In genomic region chr12:3106564-3106963, GRCh38 we compare ENCODE assay signal across 24 cellular contexts. TPM values are rescaled to one million over a fixed set of nuclear protein-coding genes. Genes with fewer than 3 reads are reported as not detected.
DNase-seq lines count a peak whose midpoint lies in the region; ATAC-seq, FAIRE-seq and TF ChIP-seq lines count a peak whose summit lies in the region.
"Had no signal": no experiment of that assay in that cellular context is flagged by ENCODE, and none has a peak within 500 bp of the region (broad histone marks: within the 10 kb centered on the region; RNA-seq: fewer than 3 reads in every experiment).

No MANE protein-coding gene starts in this region.

- H3K27me3 Mint-ChIP-seq in nephron (ENCODE audit: low read depth) (no peaks in the 10 kb centered on the region), endothelial cell (ENCODE audit: unreplicated experiment) (peaks cover 9% of the 10 kb centered on the region)
- H3K27me3 Mint-ChIP-seq: activated CD8-positive, alpha-beta T cell treated with anti-CD3 and anti-CD28 coated beads for 36 hours had no signal

- H3K4me3 ChIP-seq in A549 (no peak overlapping the region), HCT116 (replicated peaks in 1 of 2; ENCODE audit: low read depth in 1 of 2, low read length in 2 of 2) (no peak overlapping the region), adrenal gland (no peak overlapping the region)
- H3K4me3 ChIP-seq: gastrocnemius medialis, K562, lung, prostate gland had no signal

- RAD21 ChIA-PET in HCT116 (lab: Charles Lee; ENCODE audit: low non-redundant PET in 1 of 2, low total read pairs in 2 of 2, uncharacterized antibody in 2 of 2, unreplicated experiment in 2 of 2) = no interaction called here

- H3K9me2 ChIP-seq in HCT116 (ENCODE audit: insufficient read depth) = no peaks in the 10 kb centered on the region

- FAIRE-seq in A549 (lab: Jason Lieb, UNC) = no peak
- FAIRE-seq: K562 had no signal

- no peak overlapping the region for H2AFZ ChIP-seq in HCT116 (ENCODE audit: low read depth, low read length, poor library complexity, severe bottlenecking)

- no peaks in the 10 kb centered on the region for H3K9me3 Mint-ChIP-seq in nephron
- no peaks in the 10 kb centered on the region for H3K9me3 Mint-ChIP-seq in endothelial cell (ENCODE audit: unreplicated experiment)
- H3K9me3 Mint-ChIP-seq: activated CD8-positive, alpha-beta T cell treated with anti-CD3 and anti-CD28 coated beads for 36 hours; central memory CD8-positive, alpha-beta T cell; T-helper 1 cell treated with Interleukin-12 subunit alpha and Interleukin-12 subunit beta and Interleukin-4 antibody, amounts not matched to agents 30 μg/mL and 1 μg/mL, for 36 hours had no signal

- H3K4me1 ChIP-seq in A549 (0 out of 3 replicates have a peak, but pooled peaks cover 5% of the 10 kb centered on the region), HCT116 (ENCODE audit: control insufficient read depth in 1 of 2, insufficient read depth in 2 of 2, low read length in 2 of 2) (peaks cover 12 to 21% of the 10 kb centered on the region in 2 experiments), adrenal gland (replicated peaks in 1 of 2) (peaks cover 8 to 36% of the 10 kb centered on the region in 2 donors)
- H3K4me1 ChIP-seq: prostate gland had no signal

- no peak for TF ChIP-seq EP300 in A549 (IDR thresholded peaks at IDR 0.05)

- H3K4me1 Mint-ChIP-seq in nephron (peaks cover 60% of the 10 kb centered on the region), endothelial cell (ENCODE audit: unreplicated experiment) (peaks cover 47% of the 10 kb centered on the region)
- H3K4me1 Mint-ChIP-seq: central memory CD8-positive, alpha-beta T cell; naive B cell had no signal

- intact Hi-C loops in HCT116 (cut with micrococcal nuclease) (no loop called here), adrenal gland (cut with DNase I) (no loop called here)

- TF ChIP-seq CTCF in A549 (IDR thresholded peaks at IDR 0.05) (no peak), HCT116 (IDR thresholded peaks at IDR 0.05 in 2 of 3, conservative IDR thresholded peaks at IDR 0.05 in 1 of 3; ENCODE audit: borderline replicate concordance in 1 of 3, insufficient read depth in 1 of 3, low read depth in 2 of 3, low read length in 2 of 3) (no peak), adrenal gland (IDR thresholded peaks at IDR 0.05) (no peak), nephron (IDR thresholded peaks at IDR 0.05; ENCODE audit: unreplicated experiment in 3 of 3) (no peak), endothelial cell (IDR thresholded peaks at IDR 0.05; ENCODE audit: unreplicated experiment) (no peak)

- no peaks in the 10 kb centered on the region for H3K9me3 ChIP-seq in A549
- H3K9me3 ChIP-seq in HCT116 (ENCODE audit: control insufficient read depth in 1 of 2, insufficient read depth in 1 of 2, low read depth in 1 of 2, low read length in 2 of 2) = no peaks in the 10 kb centered on the region
- H3K9me3 ChIP-seq in adrenal gland (replicated peaks in 1 of 3) = no peaks in the 10 kb centered on the region
- H3K9me3 ChIP-seq: gastrocnemius medialis, prostate gland had no signal

- H3K36me3 ChIP-seq in HCT116 (ENCODE audit: control insufficient read depth in 1 of 2, insufficient read depth in 2 of 2, low read length in 2 of 2) = no peaks in the 10 kb centered on the region
- H3K36me3 ChIP-seq in adrenal gland (replicated peaks in 1 of 2) = no peaks in the 10 kb centered on the region
- H3K36me3 ChIP-seq: gastrocnemius medialis, prostate gland had no signal

- CTCF ChIA-PET in A549 (lab: Yijun Ruan, JAX) (interaction anchor here (1.1 kb wide), 1 partner anchor 168 kb away, joined by 4 read pairs; no protein-coding TSS in a partner anchor), HCT116 (lab: Charles Lee) (no interaction called here)

- DNase-seq in A549 (ENCODE audit: low read depth in 1 of 2, low spot score in 1 of 2) (no peak), HCT116 (ENCODE audit: low read depth, low spot score) (no peak), adrenal gland (peak in 3 of 7 donors; percentile 34 to 44 (median 35)), foreskin melanocyte (no peak), endothelial cell (ENCODE audit: low spot score) (no peak)
- DNase-seq in stimulated activated naive CD4-positive, alpha-beta T cell (lab: John Stamatoyannopoulos, UW) = no peak
- DNase-seq: activated CD8-positive, alpha-beta T cell treated with anti-CD3 and anti-CD28 coated beads for 36 hours; activated naive CD4-positive, alpha-beta T cell; activated T-cell treated with anti-CD3 and anti-CD28 coated beads, Interleukin-2, amount 50 U/mL, for 1 hour; amygdala; gastrocnemius medialis; MV-4-11; naive B cell; NCI-H2029 treated with DMSO at 0.1 percent for 48 hours; NCI-H524 treated with DMSO at 0.1 percent for 48 hours; stimulated activated CD4-positive, alpha-beta T cell treated with anti-CD3 and anti-CD28 coated beads, Interleukin-4, amount 100 ng/mL, for 24 hours had no signal

- no TSS peak for BruUV-seq in HCT116 (replicated peaks; lab: Mats Ljungman, UMichigan)

- TF ChIP-seq POLR2A in A549 (IDR thresholded peaks at IDR 0.05; ENCODE audit: low read length) (no peak), HCT116 (IDR thresholded peaks at IDR 0.05; ENCODE audit: borderline replicate concordance, extremely low read depth, insufficient read depth, insufficient read length) (no peak), adrenal gland (IDR thresholded peaks at IDR 0.05) (no peak)

- H3K4me3 Mint-ChIP-seq in nephron (peak overlapping the region in 1 of 3 experiments; percentile 26), endothelial cell (ENCODE audit: unreplicated experiment) (no peak overlapping the region)
- H3K4me3 Mint-ChIP-seq: activated CD8-positive, alpha-beta T cell treated with anti-CD3 and anti-CD28 coated beads for 36 hours; central memory CD8-positive, alpha-beta T cell; naive B cell; T-helper 1 cell treated with Interleukin-12 subunit alpha and Interleukin-12 subunit beta and Interleukin-4 antibody, amounts not matched to agents 30 μg/mL and 1 μg/mL, for 36 hours had no signal

- no peak overlapping the region for H3K4me2 ChIP-seq in A549
- H3K4me2 ChIP-seq in HCT116 (ENCODE audit: low read length) = peak overlapping the region; percentile 14; the same call in 1 of the 2 replicates

- peaks cover 16% of the 10 kb centered on the region for H3K36me3 Mint-ChIP-seq in nephron (ENCODE audit: low read depth)
- peaks cover 28% of the 10 kb centered on the region for H3K36me3 Mint-ChIP-seq in endothelial cell (ENCODE audit: low read depth, unreplicated experiment)
- H3K36me3 Mint-ChIP-seq: naive B cell had no signal

- POLR2A ChIA-PET in A549 (lab: Yijun Ruan, JAX) (no interaction called here), HCT116 (lab: Charles Lee) (no interaction called here)

- H3K27me3 ChIP-seq in HCT116 (ENCODE audit: insufficient read depth, low read length) (no peaks in the 10 kb centered on the region), adrenal gland (no peaks in the 10 kb centered on the region)
- H3K27me3 ChIP-seq: gastrocnemius medialis had no signal

- H3K27ac Mint-ChIP-seq in nephron (peak overlapping the region; percentile 21 to 93 (median 80)), endothelial cell (ENCODE audit: unreplicated experiment) (no peak overlapping the region)
- H3K27ac Mint-ChIP-seq: activated CD8-positive, alpha-beta T cell treated with anti-CD3 and anti-CD28 coated beads for 36 hours; T-helper 1 cell treated with Interleukin-12 subunit alpha and Interleukin-12 subunit beta and Interleukin-4 antibody, amounts not matched to agents 30 μg/mL and 1 μg/mL, for 36 hours had no signal

- no peak overlapping the region for H3K9ac ChIP-seq in HCT116 (ENCODE audit: low read length)

- H4K20me1 ChIP-seq in HCT116 (ENCODE audit: insufficient read depth) = no peaks in the 10 kb centered on the region

- ATAC-seq in A549 (no peak), HCT116 (no peak; the same call in 1 of the 2 replicates)
- ATAC-seq: activated CD8-positive, alpha-beta T cell treated with anti-CD3 and anti-CD28 coated beads for 36 hours; gastrocnemius medialis; K562; Right ventricle myocardium inferior had no signal

- H3K27ac ChIP-seq in A549 (no peak overlapping the region), HCT116 (ENCODE audit: low read depth, low read length) (no peak overlapping the region), adrenal gland (peak overlapping the region in 3 of 5 donors; percentile 55 to 72 (median 59))
- H3K27ac ChIP-seq: gastrocnemius medialis, prostate gland, VCaP had no signal

- 78% methylated on average over 7 of the region's 7 CpGs for WGBS in A549 (ENCODE audit: missing lambda C conversion rate)
- WGBS in adrenal gland, 4 donors = 35 to 63% (median 51%) methylated on average over 5 to 7 of the region's 7 CpGs

- no peaks in the 10 kb centered on the region for H3K79me2 ChIP-seq in HCT116 (ENCODE audit: insufficient read depth, low read length)

- TF ChIP-seq RAD21 in A549 (conservative IDR thresholded peaks at IDR 0.05 in 1 of 2, IDR thresholded peaks at IDR 0.05 in 1 of 2) (no peak), HCT116 (IDR thresholded peaks at IDR 0.05; ENCODE audit: low read depth) (no peak)

TF ChIP-seq in A549, 52 proteins besides CTCF, POLR2A, EP300 and RAD21:
- no peak for TF ChIP-seq MYC (IDR thresholded peaks at IDR 0.05; ENCODE audit: borderline replicate concordance, low read length)
- TF ChIP-seq MAFK (IDR thresholded peaks at IDR 0.05; ENCODE audit: partially characterized antibody) = peak; percentile 8

TF ChIP-seq in HCT116, 20 proteins besides CTCF, POLR2A, EP300 and RAD21 (continues in another document):
- TF ChIP-seq CEBPB (IDR thresholded peaks at IDR 0.05; ENCODE audit: low read depth) (no peak), TCF7L2 (IDR thresholded peaks at IDR 0.05; ENCODE audit: borderline replicate concordance, extremely low read depth, insufficient read depth, insufficient read length) (no peak), EZH2 (IDR thresholded peaks at IDR 0.05) (no peak)

RNA-seq across cellular contexts. Expression of gene TSPAN9, which starts 29.4 kb away (rescaled TPM):
- polyA plus RNA-seq in A549 (2011; rRNA removed) (16.1 and 20.1 TPM in 2 replicates), A549 (2017; fragmentation: RNase III; extraction: RNeasy Plus Mini Kit Qiagen cat#74134 plus additional on column Dnase treatment) (10.2 to 12.4 TPM (median 11.3 TPM) in 3 replicates), adrenal gland (10 to 100 TPM; 12.4 to 18.1 (median 16.5) TPM)
- 11.2 and 14.5 TPM in 2 replicates for polyA plus RNA-seq in A549 (2012; cell fraction: cytosol; rRNA removed)
- 20.0 and 20.1 TPM in 2 replicates for polyA plus RNA-seq in A549 (2012; cell fraction: nucleus; rRNA removed)
- 12.9 and 16.7 TPM in 2 replicates for polyA minus RNA-seq in A549 (2011; rRNA and poly(A)+ RNA removed)
- total RNA-seq in HCT116 (2021; ENCODE audit: unreplicated experiment) (13.2 TPM), adrenal gland (10 to 100 TPM; 15.3 to 31.4 (median 27.3) TPM), endothelial cell (ENCODE audit: unreplicated experiment) (116 TPM)
- 10.3 and 12.8 TPM in 2 replicates for polyA plus RNA-seq in HCT116 (2012)

Comparison
In these comparisons a context has a peak if more than half of its experiments do, and no peak if none do; other contexts are left out.
1. H3K27ac ChIP-seq: peak in adrenal gland (3 of 5); none in A549 (0 of 2) and HCT116 (single experiment).